1 cellular context compared by ENCODE assay signal in the genomic region with DNA sequence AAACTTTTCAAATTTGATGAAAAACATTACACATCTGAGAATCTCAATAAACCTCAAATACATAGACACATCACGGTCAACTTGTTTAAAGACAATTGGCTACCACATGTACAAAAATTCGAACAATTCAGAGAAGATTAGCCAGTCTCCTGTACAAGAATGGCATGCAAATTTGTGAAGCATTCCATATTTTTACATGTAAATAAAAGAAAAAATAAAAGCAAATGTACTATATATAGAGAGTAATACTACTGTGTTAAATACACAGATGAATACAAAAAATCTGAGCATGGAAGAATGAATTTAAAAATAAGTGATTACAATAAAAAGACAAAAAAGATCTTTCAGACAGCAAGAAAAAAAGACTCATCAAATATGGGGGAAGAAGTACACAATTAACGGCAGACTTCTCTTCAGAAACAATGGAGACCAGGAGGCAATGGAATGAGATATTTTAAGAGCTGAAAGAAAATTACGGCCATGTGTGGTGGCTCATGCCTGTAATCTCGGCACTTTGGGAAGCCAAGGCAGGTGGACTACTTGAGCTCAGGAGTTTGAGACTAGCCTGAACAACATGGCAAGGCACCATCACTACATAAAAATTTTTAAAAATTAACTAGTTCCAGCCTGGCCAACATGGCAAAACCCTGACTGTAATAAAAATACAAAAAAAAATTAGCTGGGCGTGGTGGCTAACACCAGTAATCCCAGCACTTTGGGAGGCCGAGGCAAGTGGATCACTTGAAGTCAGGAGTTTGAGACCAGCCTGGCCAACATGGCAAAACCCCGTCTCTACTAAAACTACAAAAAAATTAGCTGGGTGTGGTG.
TF ChIP-seq lines count a peak whose summit lies in the region.

No MANE protein-coding gene starts in this region.

TF ChIP-seq in K562, 482 proteins besides CTCF, POLR2A, EP300 and RAD21 (continued from another document and continues in another):
- TF ChIP-seq CTCFL (IDR thresholded peaks at IDR 0.05; ENCODE audit: borderline replicate concordance, insufficient read depth, low read depth, low read length, poor library complexity, severe bottlenecking) (no peak), ZNF311 (CRISPR knock-in tag; IDR thresholded peaks at IDR 0.05) (no peak), ZBTB7A (IDR thresholded peaks at IDR 0.05; ENCODE audit: borderline replicate concordance, control insufficient read depth, low read depth, low read length) (no peak), CC2D1A (IDR thresholded peaks at IDR 0.05) (no peak), FOXP4 (CRISPR knock-in tag; IDR thresholded peaks at IDR 0.05; ENCODE audit: borderline replicate concordance) (no peak), ESRRB (CRISPR knock-in tag; IDR thresholded peaks at IDR 0.05; ENCODE audit: borderline replicate concordance) (no peak), KDM2B (CRISPR knock-in tag; IDR thresholded peaks at IDR 0.05) (no peak), LEF1 (IDR thresholded peaks at IDR 0.05) (peak; percentile 51; the same call in 1 of the 2 replicates), ZNF274 (IDR thresholded peaks at IDR 0.05; ENCODE audit: borderline replicate concordance, low read depth, low read length) (no peak), BMI1 (IDR thresholded peaks at IDR 0.05; ENCODE audit: low read length) (no peak), FOXP1 (CRISPR knock-in tag; IDR thresholded peaks at IDR 0.05) (no peak), YY1 (IDR thresholded peaks at IDR 0.05; ENCODE audit: borderline replicate concordance in 1 of 3, control insufficient read depth in 1 of 3, extremely low read depth in 1 of 3, insufficient read depth in 3 of 3, insufficient read length in 1 of 3, insufficient replicate concordance in 2 of 3, low read depth in 1 of 3, low read length in 2 of 3) (peak in 1 of 3 experiments; percentile 47), LARP7 (IDR thresholded peaks at IDR 0.05) (no peak), ZMIZ1 (IDR thresholded peaks at IDR 0.05; ENCODE audit: low read depth in 2 of 2, low read length in 2 of 2) (no peak), MBD1 (CRISPR knock-in tag; IDR thresholded peaks at IDR 0.05) (no peak), ZNF431 (CRISPR knock-in tag; IDR thresholded peaks at IDR 0.05) (no peak), CEBPG (CRISPR knock-in tag; IDR thresholded peaks at IDR 0.05) (no peak), CEBPG (tag; conservative IDR thresholded peaks at IDR 0.05 in 1 of 2, IDR thresholded peaks at IDR 0.05 in 1 of 2) (no peak), CHCHD3 (CRISPR knock-in tag; IDR thresholded peaks at IDR 0.05) (no peak), C11orf30 (IDR thresholded peaks at IDR 0.05; ENCODE audit: low read depth) (no peak), EHMT2 (IDR thresholded peaks at IDR 0.05) (peak; percentile 74), BRD4 (IDR thresholded peaks at IDR 0.05) (no peak), RFX5 (IDR thresholded peaks at IDR 0.05; ENCODE audit: low read depth, low read length) (no peak), ZNF124 (CRISPR knock-in tag; IDR thresholded peaks at IDR 0.05) (no peak), KLF16 (IDR thresholded peaks at IDR 0.05) (no peak), ZNF583 (CRISPR knock-in tag; IDR thresholded peaks at IDR 0.05) (no peak), ZC3H4 (CRISPR knock-in tag; IDR thresholded peaks at IDR 0.05; ENCODE audit: borderline replicate concordance) (no peak), ZNF699 (CRISPR knock-in tag; IDR thresholded peaks at IDR 0.05; ENCODE audit: insufficient replicate concordance) (no peak), MAX (CRISPR knock-in tag; IDR thresholded peaks at IDR 0.05) (no peak), LCOR (CRISPR knock-in tag; IDR thresholded peaks at IDR 0.05) (no peak)
- TF ChIP-seq, protein P1, sequence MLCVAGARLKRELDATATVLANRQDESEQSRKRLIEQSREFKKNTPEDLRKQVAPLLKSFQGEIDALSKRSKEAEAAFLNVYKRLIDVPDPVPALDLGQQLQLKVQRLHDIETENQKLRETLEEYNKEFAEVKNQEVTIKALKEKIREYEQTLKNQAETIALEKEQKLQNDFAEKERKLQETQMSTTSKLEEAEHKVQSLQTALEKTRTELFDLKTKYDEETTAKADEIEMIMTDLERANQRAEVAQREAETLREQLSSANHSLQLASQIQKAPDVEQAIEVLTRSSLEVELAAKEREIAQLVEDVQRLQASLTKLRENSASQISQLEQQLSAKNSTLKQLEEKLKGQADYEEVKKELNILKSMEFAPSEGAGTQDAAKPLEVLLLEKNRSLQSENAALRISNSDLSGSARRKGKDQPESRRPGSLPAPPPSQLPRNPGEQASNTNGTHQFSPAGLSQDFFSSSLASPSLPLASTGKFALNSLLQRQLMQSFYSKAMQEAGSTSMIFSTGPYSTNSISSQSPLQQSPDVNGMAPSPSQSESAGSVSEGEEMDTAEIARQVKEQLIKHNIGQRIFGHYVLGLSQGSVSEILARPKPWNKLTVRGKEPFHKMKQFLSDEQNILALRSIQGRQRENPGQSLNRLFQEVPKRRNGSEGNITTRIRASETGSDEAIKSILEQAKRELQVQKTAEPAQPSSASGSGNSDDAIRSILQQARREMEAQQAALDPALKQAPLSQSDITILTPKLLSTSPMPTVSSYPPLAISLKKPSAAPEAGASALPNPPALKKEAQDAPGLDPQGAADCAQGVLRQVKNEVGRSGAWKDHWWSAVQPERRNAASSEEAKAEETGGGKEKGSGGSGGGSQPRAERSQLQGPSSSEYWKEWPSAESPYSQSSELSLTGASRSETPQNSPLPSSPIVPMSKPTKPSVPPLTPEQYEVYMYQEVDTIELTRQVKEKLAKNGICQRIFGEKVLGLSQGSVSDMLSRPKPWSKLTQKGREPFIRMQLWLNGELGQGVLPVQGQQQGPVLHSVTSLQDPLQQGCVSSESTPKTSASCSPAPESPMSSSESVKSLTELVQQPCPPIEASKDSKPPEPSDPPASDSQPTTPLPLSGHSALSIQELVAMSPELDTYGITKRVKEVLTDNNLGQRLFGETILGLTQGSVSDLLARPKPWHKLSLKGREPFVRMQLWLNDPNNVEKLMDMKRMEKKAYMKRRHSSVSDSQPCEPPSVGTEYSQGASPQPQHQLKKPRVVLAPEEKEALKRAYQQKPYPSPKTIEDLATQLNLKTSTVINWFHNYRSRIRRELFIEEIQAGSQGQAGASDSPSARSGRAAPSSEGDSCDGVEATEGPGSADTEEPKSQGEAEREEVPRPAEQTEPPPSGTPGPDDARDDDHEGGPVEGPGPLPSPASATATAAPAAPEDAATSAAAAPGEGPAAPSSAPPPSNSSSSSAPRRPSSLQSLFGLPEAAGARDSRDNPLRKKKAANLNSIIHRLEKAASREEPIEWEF (CRISPR knock-in tag; IDR thresholded peaks at IDR 0.05) = no peak
- TF ChIP-seq, protein P2, sequence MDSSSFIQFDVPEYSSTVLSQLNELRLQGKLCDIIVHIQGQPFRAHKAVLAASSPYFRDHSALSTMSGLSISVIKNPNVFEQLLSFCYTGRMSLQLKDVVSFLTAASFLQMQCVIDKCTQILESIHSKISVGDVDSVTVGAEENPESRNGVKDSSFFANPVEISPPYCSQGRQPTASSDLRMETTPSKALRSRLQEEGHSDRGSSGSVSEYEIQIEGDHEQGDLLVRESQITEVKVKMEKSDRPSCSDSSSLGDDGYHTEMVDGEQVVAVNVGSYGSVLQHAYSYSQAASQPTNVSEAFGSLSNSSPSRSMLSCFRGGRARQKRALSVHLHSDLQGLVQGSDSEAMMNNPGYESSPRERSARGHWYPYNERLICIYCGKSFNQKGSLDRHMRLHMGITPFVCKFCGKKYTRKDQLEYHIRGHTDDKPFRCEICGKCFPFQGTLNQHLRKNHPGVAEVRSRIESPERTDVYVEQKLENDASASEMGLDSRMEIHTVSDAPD (CRISPR knock-in tag; IDR thresholded peaks at IDR 0.05) = no peak
- TF ChIP-seq, protein P3, sequence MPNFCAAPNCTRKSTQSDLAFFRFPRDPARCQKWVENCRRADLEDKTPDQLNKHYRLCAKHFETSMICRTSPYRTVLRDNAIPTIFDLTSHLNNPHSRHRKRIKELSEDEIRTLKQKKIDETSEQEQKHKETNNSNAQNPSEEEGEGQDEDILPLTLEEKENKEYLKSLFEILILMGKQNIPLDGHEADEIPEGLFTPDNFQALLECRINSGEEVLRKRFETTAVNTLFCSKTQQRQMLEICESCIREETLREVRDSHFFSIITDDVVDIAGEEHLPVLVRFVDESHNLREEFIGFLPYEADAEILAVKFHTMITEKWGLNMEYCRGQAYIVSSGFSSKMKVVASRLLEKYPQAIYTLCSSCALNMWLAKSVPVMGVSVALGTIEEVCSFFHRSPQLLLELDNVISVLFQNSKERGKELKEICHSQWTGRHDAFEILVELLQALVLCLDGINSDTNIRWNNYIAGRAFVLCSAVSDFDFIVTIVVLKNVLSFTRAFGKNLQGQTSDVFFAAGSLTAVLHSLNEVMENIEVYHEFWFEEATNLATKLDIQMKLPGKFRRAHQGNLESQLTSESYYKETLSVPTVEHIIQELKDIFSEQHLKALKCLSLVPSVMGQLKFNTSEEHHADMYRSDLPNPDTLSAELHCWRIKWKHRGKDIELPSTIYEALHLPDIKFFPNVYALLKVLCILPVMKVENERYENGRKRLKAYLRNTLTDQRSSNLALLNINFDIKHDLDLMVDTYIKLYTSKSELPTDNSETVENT (CRISPR knock-in tag; IDR thresholded peaks at IDR 0.05) = no peak
